In the genomic region with DNA sequence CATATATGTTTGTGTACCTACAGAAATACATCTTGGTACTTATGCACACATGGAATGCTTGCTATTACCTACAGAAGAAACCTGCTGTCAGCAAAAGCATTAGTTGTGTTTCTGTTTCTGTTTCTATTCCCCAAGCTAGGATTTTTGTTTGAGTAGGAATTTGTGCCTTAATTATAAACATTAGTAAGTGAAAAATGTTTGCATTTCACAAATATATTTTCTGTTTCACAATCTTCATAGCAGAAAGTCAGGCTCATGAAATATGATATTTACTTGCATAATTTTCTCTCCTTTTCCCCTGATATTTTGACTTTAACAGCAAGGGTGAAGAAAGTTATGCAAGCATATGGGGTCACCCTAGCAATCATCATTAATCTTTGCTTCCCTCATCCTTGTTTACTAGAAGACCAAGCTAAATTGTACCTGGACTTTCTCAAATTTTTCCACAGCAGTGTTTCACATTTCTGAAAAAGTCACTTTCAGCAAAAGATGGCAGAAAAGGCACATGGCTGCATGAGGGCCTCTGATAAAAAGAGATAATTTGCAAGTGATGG, we compare ENCODE assay signal across 33 cellular contexts.
A peak's percentile ranks its signal among the peaks of the same experiment; 100 is the strongest.
DNase-seq lines count a peak whose midpoint lies in the region; FAIRE-seq and TF ChIP-seq lines count a peak whose summit lies in the region.
"Had no signal": no experiment of that assay in that cellular context is flagged by ENCODE, and none has a peak within 500 bp of the region (broad histone marks: within the 10 kb centered on the region; RNA-seq: fewer than 3 reads in every experiment).

No MANE protein-coding gene starts in this region.

- DNase-seq in cardiac muscle cell (ENCODE audit: low read depth in 1 of 2, low spot score in 1 of 2): peak in 1 of 2 donors; percentile 22
- no peak for DNase-seq in right atrium auricular region (ENCODE audit: low spot score)
- no peak for DNase-seq in chondrocyte (ENCODE audit: low spot score)
- no peak for DNase-seq in hepatocyte (ENCODE audit: low spot score)
- no peak for DNase-seq in smooth muscle cell (lab: John Stamatoyannopoulos, UW; ENCODE audit: unreplicated experiment)
- no peak for DNase-seq in endodermal cell
- no peak for DNase-seq in DMS153 treated with DMSO at 0.1 percent for 48 hours (lab: John Stamatoyannopoulos, UW; ENCODE audit: unreplicated experiment)
- no peak for DNase-seq in RCC 7860 (ENCODE audit: low spot score)
- DNase-seq: activated CD4-positive, alpha-beta T cell treated with anti-CD3 and anti-CD28 coated beads, Interleukin-2, amount 50 U/mL, for 1 hour; activated effector memory CD4-positive, alpha-beta T cell treated with Interleukin-2 at 50 U/mL for 16 hours; activated T-cell treated with anti-CD3 and anti-CD28 coated beads, Interleukin-2, amount 50 U/mL, for 1 hour; CD4-positive, alpha-beta T cell; central memory CD4-positive, alpha-beta T cell; GM23248; hypothalamus; KBM-7; left cardiac atrium; MG63; NCI-H2029 treated with DMSO at 0.1 percent for 48 hours; NCI-H774; RPMI8226; sigmoid colon; SJCRH30; stimulated activated CD4-positive, alpha-beta T cell treated with anti-CD3 and anti-CD28 coated beads, Interleukin-4, amount 100 ng/mL, for 24 hours; T-cell; thyroid gland had no signal

- H3K79me2 ChIP-seq in hepatocyte: no peaks in the 10 kb centered on the region
- no peaks in the 10 kb centered on the region for H3K79me2 ChIP-seq in smooth muscle cell (ENCODE audit: low read depth)

- no peaks in the 10 kb centered on the region for H3K9me3 ChIP-seq in cardiac muscle cell (ENCODE audit: low read depth)
- no peaks in the 10 kb centered on the region for H3K9me3 ChIP-seq in right atrium auricular region
- no peaks in the 10 kb centered on the region for H3K9me3 ChIP-seq in hepatocyte (ENCODE audit: low read depth)
- no peaks in the 10 kb centered on the region for H3K9me3 ChIP-seq in smooth muscle cell (replicated peaks; ENCODE audit: low read depth)
- no peaks in the 10 kb centered on the region for H3K9me3 ChIP-seq in endodermal cell (ENCODE audit: control insufficient read depth, low read length)
- H3K9me3 ChIP-seq: ascending aorta, MG63, neutrophil, prostate gland, sigmoid colon, SJCRH30, thyroid gland, vagina had no signal

- H3F3A ChIP-seq in smooth muscle cell (ENCODE audit: low read depth): no peaks in the 10 kb centered on the region

- H3K9me3 Mint-ChIP-seq in chondrocyte (ENCODE audit: low read depth): no peaks in the 10 kb centered on the region
- H3K9me3 Mint-ChIP-seq in endodermal cell: no peaks in the 10 kb centered on the region
- H3K9me3 Mint-ChIP-seq: CD4-positive, alpha-beta T cell; dendritic cell treated with granulocyte-macrophage colony-stimulating factor and Interleukin-4, amounts not matched to agents 40 ng/mL and 50 ng/mL, for 4 days; WTC11 had no signal

- H2AFZ ChIP-seq in hepatocyte: no peak overlapping the region
- peak overlapping the region; percentile 29 for H2AFZ ChIP-seq in smooth muscle cell (ENCODE audit: low read depth)
- H2AFZ ChIP-seq: GM23248 had no signal

- H3K27ac Mint-ChIP-seq in chondrocyte (ENCODE audit: unreplicated experiment) (peak overlapping the region; percentile 9), endodermal cell (no peak overlapping the region)
- H3K27ac Mint-ChIP-seq: activated naive CD8-positive, alpha-beta T cell; CD4-positive, alpha-beta T cell; dendritic cell treated with granulocyte-macrophage colony-stimulating factor and Interleukin-4, amounts not matched to agents 40 ng/mL and 50 ng/mL, for 4 days; T-cell; WTC11 had no signal

- H3K4me2 ChIP-seq in hepatocyte (peak overlapping the region; percentile 20), smooth muscle cell (peak overlapping the region; percentile 71)

- no peak for FAIRE-seq in RCC 7860 (lab: Jason Lieb, UNC)

- H3K4me1 Mint-ChIP-seq in chondrocyte (ENCODE audit: low read depth) (peaks cover 23% of the 10 kb centered on the region), endodermal cell (peaks cover 7% of the 10 kb centered on the region)
- H3K4me1 Mint-ChIP-seq: T-cell had no signal

- no peak for TF ChIP-seq CTCF in cardiac muscle cell (IDR thresholded peaks at IDR 0.05; ENCODE audit: low read depth, low read length)
- no peak for TF ChIP-seq CTCF in right atrium auricular region (IDR thresholded peaks at IDR 0.05)
- no peak for TF ChIP-seq CTCF in chondrocyte (IDR thresholded peaks at IDR 0.05)
- no peak for TF ChIP-seq CTCF in hepatocyte (IDR thresholded peaks at IDR 0.05; ENCODE audit: poor library complexity)
- TF ChIP-seq CTCF in smooth muscle cell (IDR thresholded peaks at IDR 0.05; ENCODE audit: borderline replicate concordance, insufficient read depth, poor library complexity, severe bottlenecking): no peak
- TF ChIP-seq CTCF in endodermal cell (conservative IDR thresholded peaks at IDR 0.05): no peak

- H4K20me1 ChIP-seq in hepatocyte (ENCODE audit: insufficient read depth, poor library complexity, severe bottlenecking) (no peaks in the 10 kb centered on the region), smooth muscle cell (ENCODE audit: low read depth) (no peaks in the 10 kb centered on the region)

- H3K4me1 ChIP-seq in cardiac muscle cell (ENCODE audit: low read depth) (peaks cover 33% of the 10 kb centered on the region), right atrium auricular region (peaks cover 0 to 8% of the 10 kb centered on the region in 2 donors), hepatocyte (ENCODE audit: insufficient read depth) (no peaks in the 10 kb centered on the region), smooth muscle cell (ENCODE audit: low read depth) (peaks cover 20% of the 10 kb centered on the region), endodermal cell (ENCODE audit: control insufficient read depth, insufficient read depth, low read length) (peaks cover 3% of the 10 kb centered on the region)
- H3K4me1 ChIP-seq: ascending aorta, prostate gland, SJCRH30, thyroid gland, vagina had no signal

- H3K9ac ChIP-seq in smooth muscle cell (ENCODE audit: low read depth): no peak overlapping the region
- no peak overlapping the region for H3K9ac ChIP-seq in endodermal cell (ENCODE audit: extremely low read depth, low read length, poor library complexity, severe bottlenecking)
- H3K9ac ChIP-seq: GM23248 had no signal

- H3K27ac ChIP-seq in cardiac muscle cell (peak overlapping the region; percentile 71), right atrium auricular region (no peak overlapping the region), hepatocyte (no peak overlapping the region), smooth muscle cell (ENCODE audit: low read depth) (peak overlapping the region; percentile 10), endodermal cell (ENCODE audit: low read depth, low read length) (no peak overlapping the region)
- H3K27ac ChIP-seq: GM23248, neutrophil, prostate gland, SJCRH30, thyroid gland, vagina had no signal

- H3K27me3 ChIP-seq in cardiac muscle cell (no peaks in the 10 kb centered on the region), right atrium auricular region (no peaks in the 10 kb centered on the region), hepatocyte (no peaks in the 10 kb centered on the region), smooth muscle cell (ENCODE audit: low read depth) (no peaks in the 10 kb centered on the region), endodermal cell (ENCODE audit: control insufficient read depth, insufficient read depth, low read length, poor library complexity, severe bottlenecking) (no peaks in the 10 kb centered on the region)
- H3K27me3 ChIP-seq: ascending aorta, MG63, sigmoid colon, SJCRH30, thyroid gland, vagina had no signal

- H3K4me3 Mint-ChIP-seq in chondrocyte (ENCODE audit: unreplicated experiment) (no peak overlapping the region), endodermal cell (no peak overlapping the region)
- H3K4me3 Mint-ChIP-seq: activated naive CD8-positive, alpha-beta T cell; CD4-positive, alpha-beta T cell; dendritic cell treated with granulocyte-macrophage colony-stimulating factor and Interleukin-4, amounts not matched to agents 40 ng/mL and 50 ng/mL, for 4 days; T-cell; WTC11 had no signal

- H3K36me3 ChIP-seq in cardiac muscle cell (no peaks in the 10 kb centered on the region), right atrium auricular region (no peaks in the 10 kb centered on the region), hepatocyte (replicated peaks; ENCODE audit: insufficient read depth, low read depth) (no peaks in the 10 kb centered on the region), smooth muscle cell (ENCODE audit: low read depth) (no peaks in the 10 kb centered on the region), endodermal cell (ENCODE audit: control insufficient read depth, insufficient read depth, low read length) (no peaks in the 10 kb centered on the region)
- H3K36me3 ChIP-seq: ascending aorta, MG63, neutrophil, prostate gland, sigmoid colon, SJCRH30, thyroid gland, vagina had no signal

- H3K36me3 Mint-ChIP-seq in chondrocyte (ENCODE audit: low read depth) (no peaks in the 10 kb centered on the region), endodermal cell (ENCODE audit: low read depth) (no peaks in the 10 kb centered on the region)
- H3K36me3 Mint-ChIP-seq: activated naive CD8-positive, alpha-beta T cell; T-cell; WTC11 had no signal

- no peak overlapping the region for H3K4me3 ChIP-seq in cardiac muscle cell
- H3K4me3 ChIP-seq in right atrium auricular region: no peak overlapping the region
- no peak overlapping the region for H3K4me3 ChIP-seq in hepatocyte
- no peak overlapping the region for H3K4me3 ChIP-seq in smooth muscle cell
- no peak overlapping the region for H3K4me3 ChIP-seq in endodermal cell (ENCODE audit: low read length)
- H3K4me3 ChIP-seq: ascending aorta, GM23248, MG63, prostate gland, sigmoid colon, SJCRH30, thyroid gland, vagina had no signal

- no peaks in the 10 kb centered on the region for H3K9me2 ChIP-seq in hepatocyte (replicated peaks; ENCODE audit: insufficient read depth)

- H3K27me3 Mint-ChIP-seq in chondrocyte (ENCODE audit: low read depth) (no peaks in the 10 kb centered on the region), endodermal cell (ENCODE audit: insufficient read depth) (no peaks in the 10 kb centered on the region)
- H3K27me3 Mint-ChIP-seq: activated naive CD8-positive, alpha-beta T cell; CD4-positive, alpha-beta T cell; T-cell had no signal

Comparison
In these comparisons a context has a peak if more than half of its experiments do, and no peak if none do; other contexts are left out.
1. H3K27ac ChIP-seq: peak in cardiac muscle cell (single experiment) and smooth muscle cell (single experiment); none in right atrium auricular region (0 of 2), hepatocyte (single experiment) and endodermal cell (single experiment).